22 cellular contexts compared by ENCODE assay signal in genomic region chr10:69991151-69991550, GRCh38.
"Had no signal": no experiment of that assay in that cellular context is flagged by ENCODE, and none has a peak within 500 bp of the region (broad histone marks: within the 10 kb centered on the region; RNA-seq: fewer than 3 reads in every experiment).

No MANE protein-coding gene starts in this region.

- H3K4me3 ChIP-seq: colonic mucosa, esophagus squamous epithelium, gastroesophageal sphincter, heart left ventricle, left lung, lower lobe of right lung had no signal

- H3K27me3 Mint-ChIP-seq: memory B cell had no signal

- DNase-seq: colonic mucosa; cortex of kidney; effector memory CD4-positive, alpha-beta T cell; erythroblast; esophagus squamous epithelium; foreskin fibroblast; heart left ventricle; hippocampal formation; left cardiac atrium; left lung; left ventricle myocardium superior; lower lobe of right lung; mesendoderm; midbrain; naive thymus-derived CD4-positive, alpha-beta T cell had no signal

- H3K36me3 ChIP-seq: colonic mucosa, esophagus squamous epithelium, gastroesophageal sphincter, heart left ventricle, left lung, lower lobe of right lung had no signal

- H3K9me3 ChIP-seq: colonic mucosa, esophagus squamous epithelium, gastroesophageal sphincter, heart left ventricle, left lung, lower lobe of right lung had no signal

- FAIRE-seq: endothelial cell of umbilical vein, islet of Langerhans had no signal

- H3K27ac ChIP-seq: colonic mucosa, epithelial cell of prostate, esophagus squamous epithelium, gastroesophageal sphincter, heart left ventricle, left lung, lower lobe of right lung had no signal

- H3K4me1 ChIP-seq: colonic mucosa, esophagus squamous epithelium, gastroesophageal sphincter, heart left ventricle, left lung, lower lobe of right lung had no signal

- H3K4me3 Mint-ChIP-seq: dendritic cell treated with granulocyte-macrophage colony-stimulating factor and Interleukin-4, amounts not matched to agents 40 ng/mL and 50 ng/mL, for 4 days; memory B cell; naive thymus-derived CD4-positive, alpha-beta T cell had no signal

- H3K27ac Mint-ChIP-seq: dendritic cell treated with granulocyte-macrophage colony-stimulating factor and Interleukin-4, amounts not matched to agents 40 ng/mL and 50 ng/mL, for 4 days; memory B cell; naive thymus-derived CD4-positive, alpha-beta T cell had no signal

- ATAC-seq: esophagus mucosa; gastroesophageal sphincter; heart left ventricle; left cardiac atrium; left lung; left ventricle myocardium superior; lower lobe of right lung; naive thymus-derived CD4-positive, alpha-beta T cell had no signal

- H3K9me3 Mint-ChIP-seq: dendritic cell treated with granulocyte-macrophage colony-stimulating factor and Interleukin-4, amounts not matched to agents 40 ng/mL and 50 ng/mL, for 4 days; memory B cell had no signal

- H3K4me1 Mint-ChIP-seq: naive thymus-derived CD4-positive, alpha-beta T cell had no signal

- H3K36me3 Mint-ChIP-seq: memory B cell; naive thymus-derived CD4-positive, alpha-beta T cell had no signal

- H3K27me3 ChIP-seq: colonic mucosa, esophagus squamous epithelium, gastroesophageal sphincter had no signal
